In the genomic region with DNA sequence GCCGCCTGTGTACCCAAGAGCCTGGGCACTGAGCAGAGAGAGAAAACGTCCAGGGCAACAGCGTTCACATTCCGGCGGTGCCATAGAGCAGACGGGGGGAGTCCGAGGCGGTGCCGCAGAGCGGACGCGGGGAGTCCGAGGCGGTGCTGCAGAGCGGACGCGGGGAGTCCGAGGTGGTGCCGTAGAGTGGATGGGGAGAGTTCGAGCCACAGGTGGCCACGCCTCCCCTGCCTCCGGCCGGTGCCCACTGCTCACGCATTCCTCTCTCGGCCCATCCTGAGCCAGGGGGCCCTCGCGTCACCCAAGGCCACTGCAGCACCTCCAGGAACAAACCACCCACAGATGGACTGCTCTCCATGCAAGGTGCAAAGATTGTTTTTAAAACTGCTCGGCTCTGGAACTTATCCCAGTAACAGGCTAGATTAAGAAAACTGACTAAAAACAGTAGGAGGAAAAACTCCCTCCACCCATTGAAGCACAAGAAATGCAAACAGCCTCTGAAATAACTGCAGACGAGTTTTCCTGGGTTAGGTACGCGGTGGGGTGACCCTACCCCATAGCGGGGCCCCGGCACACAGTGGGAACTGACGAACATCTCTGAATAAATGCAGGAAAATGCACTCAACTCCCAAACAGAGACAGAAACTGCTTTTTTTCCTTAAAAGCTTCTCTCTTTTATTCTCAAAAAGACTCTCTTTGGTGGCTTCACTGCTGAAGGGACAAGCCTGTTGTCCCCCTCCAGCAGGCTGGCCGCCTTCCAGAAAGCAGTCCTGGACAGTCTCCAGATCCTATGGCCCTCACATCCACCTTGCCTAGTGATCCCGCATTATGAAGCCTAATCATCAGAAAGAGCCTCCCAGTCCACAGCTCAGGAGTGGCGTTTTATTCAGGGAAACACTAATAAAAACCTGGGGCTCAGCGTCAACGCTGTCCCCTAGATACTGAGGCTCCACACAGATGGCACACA, we compare ENCODE assay signal across 1 cellular context.
TF ChIP-seq lines count a peak whose summit lies in the region.

No MANE protein-coding gene starts in this region.

TF ChIP-seq in SK-N-SH, 30 proteins besides CTCF, POLR2A, EP300 and RAD21:
- TF ChIP-seq, protein P1, sequence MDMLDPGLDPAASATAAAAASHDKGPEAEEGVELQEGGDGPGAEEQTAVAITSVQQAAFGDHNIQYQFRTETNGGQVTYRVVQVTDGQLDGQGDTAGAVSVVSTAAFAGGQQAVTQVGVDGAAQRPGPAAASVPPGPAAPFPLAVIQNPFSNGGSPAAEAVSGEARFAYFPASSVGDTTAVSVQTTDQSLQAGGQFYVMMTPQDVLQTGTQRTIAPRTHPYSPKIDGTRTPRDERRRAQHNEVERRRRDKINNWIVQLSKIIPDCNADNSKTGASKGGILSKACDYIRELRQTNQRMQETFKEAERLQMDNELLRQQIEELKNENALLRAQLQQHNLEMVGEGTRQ (IDR thresholded peaks at IDR 0.05; ENCODE audit: borderline replicate concordance, low read depth, low read length) = no peak
- TF ChIP-seq FOXJ3 (CRISPR knock-in tag; IDR thresholded peaks at IDR 0.05) (no peak), JUND (IDR thresholded peaks at IDR 0.05) (no peak), TEAD4 (IDR thresholded peaks at IDR 0.05; ENCODE audit: borderline replicate concordance, insufficient read depth) (no peak), SIN3A (IDR thresholded peaks at IDR 0.05; ENCODE audit: borderline replicate concordance, low read depth, low read length) (no peak)
- TF ChIP-seq, protein P2, sequence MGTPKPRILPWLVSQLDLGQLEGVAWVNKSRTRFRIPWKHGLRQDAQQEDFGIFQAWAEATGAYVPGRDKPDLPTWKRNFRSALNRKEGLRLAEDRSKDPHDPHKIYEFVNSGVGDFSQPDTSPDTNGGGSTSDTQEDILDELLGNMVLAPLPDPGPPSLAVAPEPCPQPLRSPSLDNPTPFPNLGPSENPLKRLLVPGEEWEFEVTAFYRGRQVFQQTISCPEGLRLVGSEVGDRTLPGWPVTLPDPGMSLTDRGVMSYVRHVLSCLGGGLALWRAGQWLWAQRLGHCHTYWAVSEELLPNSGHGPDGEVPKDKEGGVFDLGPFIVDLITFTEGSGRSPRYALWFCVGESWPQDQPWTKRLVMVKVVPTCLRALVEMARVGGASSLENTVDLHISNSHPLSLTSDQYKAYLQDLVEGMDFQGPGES (IDR thresholded peaks at IDR 0.05; ENCODE audit: low read depth, low read length) = no peak
- TF ChIP-seq, protein P3, sequence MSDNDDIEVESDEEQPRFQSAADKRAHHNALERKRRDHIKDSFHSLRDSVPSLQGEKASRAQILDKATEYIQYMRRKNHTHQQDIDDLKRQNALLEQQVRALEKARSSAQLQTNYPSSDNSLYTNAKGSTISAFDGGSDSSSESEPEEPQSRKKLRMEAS (IDR thresholded peaks at IDR 0.05; ENCODE audit: low read depth) = no peak
